Comparison of ENCODE assay signal across 1 cellular context in genomic region chr7:143395187-143396149, GRCh38.
TF ChIP-seq lines count a peak whose summit lies in the region.

No MANE protein-coding gene starts in this region.

TF ChIP-seq in HepG2, 621 proteins besides CTCF, POLR2A, EP300 and RAD21 (continued from another document and continues in another):
- TF ChIP-seq IRF9 (CRISPR knock-in tag; IDR thresholded peaks at IDR 0.05; ENCODE audit: borderline replicate concordance) (no peak), MAF1 (CRISPR knock-in tag; IDR thresholded peaks at IDR 0.05; ENCODE audit: borderline replicate concordance) (peak; percentile 70; the same call in 1 of the 2 replicates), U2AF2 (IDR thresholded peaks at IDR 0.05; ENCODE audit: low read depth, low read length) (no peak), TBX2 (CRISPR knock-in tag; IDR thresholded peaks at IDR 0.05; ENCODE audit: borderline replicate concordance) (peak; percentile 49), ATF6 (CRISPR knock-in tag; conservative IDR thresholded peaks at IDR 0.05) (no peak), ZNF557 (CRISPR knock-in tag; IDR thresholded peaks at IDR 0.05) (no peak), ZUFSP (CRISPR knock-in tag; IDR thresholded peaks at IDR 0.05; ENCODE audit: borderline replicate concordance) (no peak), HHEX (CRISPR knock-in tag; IDR thresholded peaks at IDR 0.05) (no peak), ZNF589 (CRISPR knock-in tag; conservative IDR thresholded peaks at IDR 0.05) (no peak), ZNF563 (CRISPR knock-in tag; IDR thresholded peaks at IDR 0.05) (no peak), ZNF101 (CRISPR knock-in tag; IDR thresholded peaks at IDR 0.05; ENCODE audit: borderline replicate concordance, low read depth) (no peak), MXD1 (CRISPR knock-in tag; IDR thresholded peaks at IDR 0.05) (no peak; the same call in 1 of the 2 replicates), ZNF556 (CRISPR knock-in tag; IDR thresholded peaks at IDR 0.05; ENCODE audit: borderline replicate concordance) (peak; percentile 82; the same call in 1 of the 2 replicates), RARA (CRISPR knock-in tag; IDR thresholded peaks at IDR 0.05) (peak; percentile 97), SMYD3 (CRISPR knock-in tag; IDR thresholded peaks at IDR 0.05) (no peak), PTBP1 (IDR thresholded peaks at IDR 0.05; ENCODE audit: low read depth, low read length, poor library complexity, severe bottlenecking) (no peak), ZNF792 (CRISPR knock-in tag; IDR thresholded peaks at IDR 0.05) (0 out of 2 replicates have a peak, but pooled peaks have one; percentile 48), ATF2 (CRISPR knock-in tag; IDR thresholded peaks at IDR 0.05) (no peak), ZNF574 (CRISPR knock-in tag; IDR thresholded peaks at IDR 0.05) (peak; percentile 77), ZNF768 (CRISPR knock-in tag; IDR thresholded peaks at IDR 0.05) (no peak), NCOR1 (IDR thresholded peaks at IDR 0.05; ENCODE audit: borderline replicate concordance, low read length) (0 out of 2 replicates have a peak, but pooled peaks have one; percentile 49), ZNF660 (CRISPR knock-in tag; IDR thresholded peaks at IDR 0.05; ENCODE audit: borderline replicate concordance, low read depth) (no peak), MTA3 (CRISPR knock-in tag; IDR thresholded peaks at IDR 0.05) (no peak), ZNF24 (IDR thresholded peaks at IDR 0.05) (no peak), SRF (IDR thresholded peaks at IDR 0.05; ENCODE audit: low read depth, low read length) (no peak), ZNF282 (IDR thresholded peaks at IDR 0.05; ENCODE audit: partially characterized antibody) (no peak), CEBPZ (IDR thresholded peaks at IDR 0.05; ENCODE audit: low read length) (no peak), ZBTB49 (CRISPR knock-in tag; IDR thresholded peaks at IDR 0.05; ENCODE audit: borderline replicate concordance) (no peak), ZNF318 (CRISPR knock-in tag; IDR thresholded peaks at IDR 0.05) (0 out of 2 replicates have a peak, but pooled peaks have one; percentile 40), PHF8 (CRISPR knock-in tag; IDR thresholded peaks at IDR 0.05) (peak; percentile 44; the same call in 1 of the 2 replicates), MATR3 (CRISPR knock-in tag; IDR thresholded peaks at IDR 0.05) (no peak), IRF2 (CRISPR knock-in tag; IDR thresholded peaks at IDR 0.05) (peak; percentile 54; the same call in 1 of the 2 replicates), ZNF468 (CRISPR knock-in tag; IDR thresholded peaks at IDR 0.05) (no peak), HNF4A (CRISPR knock-in tag; IDR thresholded peaks at IDR 0.05) (peak; percentile 95)
